In the genomic region with DNA sequence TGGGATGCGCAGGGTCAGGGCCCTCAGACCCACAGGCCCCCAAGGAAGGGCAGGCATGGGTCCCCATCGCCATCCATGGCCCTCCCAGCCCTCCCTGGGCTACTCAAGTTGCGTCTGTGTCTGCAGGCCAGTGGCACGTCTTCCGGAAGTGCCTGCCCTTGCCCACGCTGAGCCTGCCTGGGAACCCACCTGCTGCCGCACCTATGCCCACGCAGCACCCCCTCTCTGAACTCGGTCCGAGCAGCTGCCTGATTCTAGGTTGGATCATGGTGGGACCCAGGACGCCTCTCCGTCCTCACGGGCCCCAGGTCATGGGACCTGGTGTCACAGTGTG, we compare ENCODE assay signal across 16 cellular contexts.
A peak's percentile ranks its signal among the peaks of the same experiment; 100 is the strongest.
DNase-seq lines count a peak whose midpoint lies in the region; FAIRE-seq and TF ChIP-seq lines count a peak whose summit lies in the region.
"Had no signal": no experiment of that assay in that cellular context is flagged by ENCODE, and none has a peak within 500 bp of the region (broad histone marks: within the 10 kb centered on the region; RNA-seq: fewer than 3 reads in every experiment).

No MANE protein-coding gene starts in this region.

- no peak for TF ChIP-seq CTCF in kidney (IDR thresholded peaks at IDR 0.05; ENCODE audit: borderline replicate concordance, extremely low read depth, insufficient read depth)
- TF ChIP-seq CTCF in sigmoid colon (IDR thresholded peaks at IDR 0.05): no peak

- no peaks in the 10 kb centered on the region for H3K27me3 ChIP-seq in sigmoid colon

- no peaks in the 10 kb centered on the region for H3K9me3 ChIP-seq in kidney (ENCODE audit: control insufficient read depth in 1 of 2, low read length in 2 of 2)
- no peaks in the 10 kb centered on the region for H3K9me3 ChIP-seq in sigmoid colon

- H3K27ac ChIP-seq in kidney (ENCODE audit: low read depth in 2 of 2, low read length in 2 of 2) (no peak overlapping the region), sigmoid colon (no peak overlapping the region)
- H3K27ac ChIP-seq: 22Rv1 had no signal

- TF ChIP-seq POLR2A in sigmoid colon (IDR thresholded peaks at IDR 0.05): no peak

- WGBS in sigmoid colon, 2 donors: 84 to 86% methylated on average over 13 of the region's 13 CpGs

- H3K4me1 ChIP-seq in kidney (ENCODE audit: control insufficient read depth in 1 of 2, insufficient read depth in 1 of 2, low read depth in 1 of 2, low read length in 2 of 2): peaks cover 0 to 3% of the 10 kb centered on the region in 2 donors
- peaks cover 0 to 28% (median 17%) of the 10 kb centered on the region in 4 donors for H3K4me1 ChIP-seq in sigmoid colon

- H3K4me3 ChIP-seq in kidney (ENCODE audit: low read length in 2 of 2) (no peak overlapping the region), sigmoid colon (no peak overlapping the region)

- TF ChIP-seq EP300 in sigmoid colon (IDR thresholded peaks at IDR 0.05): no peak

- FAIRE-seq in kidney (lab: Jason Lieb, UNC): no peak
- FAIRE-seq: D721Med, GM19239, HepG2, HTR-8/SVneo had no signal

- no peak overlapping the region for H3K9ac ChIP-seq in kidney (ENCODE audit: low read length in 2 of 2)

- peak; percentile 9 for DNase-seq in activated CD8-positive, alpha-beta memory T cell treated with anti-CD3 and anti-CD28 coated beads for 24 hours
- DNase-seq in activated CD8-positive, alpha-beta memory T cell treated with anti-CD3 and anti-CD28 coated beads, Interleukin-2, amount 50 U/mL, for 48 hours: no peak
- DNase-seq in kidney: peak; percentile 68
- DNase-seq in sigmoid colon: peak; percentile 58
- no peak for DNase-seq in NCI-H2171 treated with DMSO at 0.1 percent for 48 hours (lab: John Stamatoyannopoulos, UW)
- DNase-seq in retina: no peak
- no peak for DNase-seq in NCI-H510A treated with DMSO at 0.1 percent for 48 hours (lab: John Stamatoyannopoulos, UW)
- DNase-seq: COR-L47, DMS53, GF-D8, GOT3 had no signal

- H3K36me3 ChIP-seq in kidney (ENCODE audit: control insufficient read depth in 1 of 2, insufficient read depth in 2 of 2, low read length in 2 of 2) (no peaks in the 10 kb centered on the region), sigmoid colon (no peaks in the 10 kb centered on the region)

- intact Hi-C loops in kidney (cut with DNase I) (no loop called here), sigmoid colon (cut with DNase I) (no loop called here)

Comparison
In these comparisons a context has a peak if more than half of its experiments do, and no peak if none do; other contexts are left out.
1. DNase-seq: peak in activated CD8-positive, alpha-beta memory T cell treated with anti-CD3 and anti-CD28 coated beads for 24 hours (single experiment), kidney (single experiment) and sigmoid colon (single experiment); none in activated CD8-positive, alpha-beta memory T cell treated with anti-CD3 and anti-CD28 coated beads, Interleukin-2, amount 50 U/mL, for 48 hours (single experiment), NCI-H2171 treated with DMSO at 0.1 percent for 48 hours (single experiment), retina (single experiment) and NCI-H510A treated with DMSO at 0.1 percent for 48 hours (single experiment).